In the genomic region with DNA sequence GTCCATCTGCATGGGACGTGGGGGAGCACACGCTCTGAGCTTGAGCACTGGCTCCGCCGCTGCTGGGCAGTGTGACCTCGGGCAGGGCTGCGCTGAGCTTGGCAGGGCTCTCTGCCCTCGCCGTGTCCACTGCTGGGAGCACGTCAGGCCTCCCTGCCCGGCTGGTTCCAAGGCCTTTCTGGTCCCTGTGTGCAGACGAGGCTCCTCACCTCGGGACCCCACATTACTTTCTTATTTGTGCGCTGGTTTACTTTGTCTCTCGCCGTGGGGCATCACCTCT, we compare ENCODE assay signal across 34 cellular contexts. TPM values are rescaled to one million over a fixed set of nuclear protein-coding genes. Genes with fewer than 3 reads are reported as not detected.
DNase-seq lines count a peak whose midpoint lies in the region; ATAC-seq, FAIRE-seq and TF ChIP-seq lines count a peak whose summit lies in the region.
"Had no signal": no experiment of that assay in that cellular context is flagged by ENCODE, and none has a peak within 500 bp of the region (broad histone marks: within the 10 kb centered on the region; RNA-seq: fewer than 3 reads in every experiment).

No MANE protein-coding gene starts in this region.

- no peak for TF ChIP-seq POLR2A in IMR-90 (IDR thresholded peaks at IDR 0.05; ENCODE audit: low read depth, low read length)
- TF ChIP-seq POLR2A in esophagus squamous epithelium (IDR thresholded peaks at IDR 0.05) = no peak

- no peak overlapping the region for H3K27ac Mint-ChIP-seq in glutamatergic neuron (ENCODE audit: unreplicated experiment)
- H3K27ac Mint-ChIP-seq: activated CD4-positive, alpha-beta memory T cell treated with anti-CD3 and anti-CD28 coated beads for 36 hours; natural killer cell had no signal

- H3K4me1 ChIP-seq in IMR-90 (ENCODE audit: control insufficient read depth, insufficient read depth, low read length) = peaks cover 24% of the 10 kb centered on the region
- peaks cover 89 to 96% (median 90%) of the 10 kb centered on the region in 3 donors for H3K4me1 ChIP-seq in esophagus squamous epithelium
- peaks cover 67% of the 10 kb centered on the region for H3K4me1 ChIP-seq in parathyroid adenoma

- H3K4me3 Mint-ChIP-seq in glutamatergic neuron (ENCODE audit: unreplicated experiment) = no peak overlapping the region
- H3K4me3 Mint-ChIP-seq: activated CD4-positive, alpha-beta memory T cell treated with anti-CD3 and anti-CD28 coated beads for 36 hours; natural killer cell had no signal

- WGBS in IMR-90 (ENCODE audit: extremely low coverage in 2 of 2, insufficient read length in 1 of 2), 2 experiments = 66% methylated on average over 5 of the region's 15 CpGs; no CpG with 5 or more reads in 1 of the 2 experiments
- 85 to 88% methylated on average over 7 to 12 of the region's 15 CpGs for WGBS in esophagus squamous epithelium, 2 donors

- peaks cover 2% of the 10 kb centered on the region for H3K27me3 Mint-ChIP-seq in glutamatergic neuron (ENCODE audit: unreplicated experiment)
- H3K27me3 Mint-ChIP-seq: activated CD4-positive, alpha-beta memory T cell treated with anti-CD3 and anti-CD28 coated beads for 36 hours had no signal

- ATAC-seq in IMR-90 (ENCODE audit: low read depth) = no peak
- ATAC-seq: activated CD4-positive, CD25-positive, alpha-beta regulatory T cell treated with anti-CD3 and anti-CD28 coated beads, Interleukin-2, amount 50 U/mL, for 24 hours; foreskin keratinocyte; mucosa of descending colon; natural killer cell; stimulated activated naive CD8-positive, alpha-beta T cell treated with anti-CD3 and anti-CD28 coated beads, Interleukin-15, Interleukin-2, amounts not matched to agents 100 U/mL and 50 U/mL, for 24 hours had no signal

- no peak overlapping the region for H2BK5ac ChIP-seq in IMR-90 (ENCODE audit: low read depth, low read length, poor library complexity, severe bottlenecking)

- no peak overlapping the region for H4K8ac ChIP-seq in IMR-90 (ENCODE audit: low read depth in 2 of 2, low read length in 2 of 2)

- H4K91ac ChIP-seq in IMR-90 (ENCODE audit: insufficient read depth, low read depth, low read length) = no peak overlapping the region

- H3K27me3 ChIP-seq in IMR-90 (ENCODE audit: control insufficient read depth, insufficient read depth, low read length) (no peaks in the 10 kb centered on the region), esophagus squamous epithelium (no peaks in the 10 kb centered on the region), parathyroid adenoma (ENCODE audit: control insufficient read depth, insufficient read depth, low read length) (no peaks in the 10 kb centered on the region)
- H3K27me3 ChIP-seq: esophagus muscularis mucosa, foreskin keratinocyte, MG63, ovary, thyroid gland had no signal

- peaks cover 21% of the 10 kb centered on the region for H3K9me1 ChIP-seq in IMR-90 (ENCODE audit: insufficient read depth, low read length)

- in situ Hi-C loops in IMR-90 (cut with MboI; ENCODE audit: low sequenced_read_pairs) = no loop called here

- H3K79me1 ChIP-seq in IMR-90 (ENCODE audit: low read depth in 1 of 2, low read length in 2 of 2) = peaks cover 18 to 97% of the 10 kb centered on the region in 2 experiments

- H2AFZ ChIP-seq in IMR-90 (replicated peaks; ENCODE audit: low read length, poor library complexity) = no peak overlapping the region
- H2AFZ ChIP-seq in parathyroid adenoma = no peak overlapping the region

- H3K36me3 ChIP-seq in IMR-90 (ENCODE audit: control insufficient read depth, insufficient read depth, low read length) = no peaks in the 10 kb centered on the region
- H3K36me3 ChIP-seq in esophagus squamous epithelium = no peaks in the 10 kb centered on the region
- H3K36me3 ChIP-seq in parathyroid adenoma (ENCODE audit: control insufficient read depth, insufficient read depth, low read length) = no peaks in the 10 kb centered on the region
- H3K36me3 ChIP-seq: esophagus muscularis mucosa, MG63, ovary, thyroid gland had no signal

- no peak overlapping the region for H3K56ac ChIP-seq in IMR-90 (ENCODE audit: extremely low read depth, insufficient read depth, low read length)

- peaks cover 100% of the 10 kb centered on the region for H4K20me1 ChIP-seq in IMR-90 (ENCODE audit: insufficient read depth, low read length)

- H3K4me3 ChIP-seq in IMR-90 (ENCODE audit: insufficient read depth, low read depth, low read length) (no peak overlapping the region), esophagus squamous epithelium (no peak overlapping the region), parathyroid adenoma (ENCODE audit: low read depth, low read length) (no peak overlapping the region)
- H3K4me3 ChIP-seq: esophagus muscularis mucosa, K562, MG63, mucosa of descending colon, ovary, smooth muscle cell, thyroid gland had no signal

- H3K36me3 Mint-ChIP-seq in glutamatergic neuron (ENCODE audit: unreplicated experiment) = no peaks in the 10 kb centered on the region
- H3K36me3 Mint-ChIP-seq: activated CD4-positive, alpha-beta memory T cell treated with anti-CD3 and anti-CD28 coated beads for 36 hours; natural killer cell had no signal

- DNase-seq in IMR-90 (no peak), esophagus squamous epithelium (lab: John Stamatoyannopoulos, UW) (no peak), urothelium cell line (ENCODE audit: low spot score) (no peak), glutamatergic neuron (no peak), KG1 (lab: John Stamatoyannopoulos, UW) (no peak), GM10266 (ENCODE audit: extremely low spot score) (no peak)
- DNase-seq: activated CD4-positive, alpha-beta memory T cell treated with anti-CD3 and anti-CD28 coated beads for 36 hours; activated naive CD4-positive, alpha-beta T cell treated with Interleukin-2 at 50 U/mL for 16 hours; Calu3; central memory CD4-positive, alpha-beta T cell; cortex of kidney; DND-41; foreskin keratinocyte; GF-D8; kidney glomerular epithelial cell; mammary epithelial cell; MG63; mucosa of descending colon; natural killer cell; NCI-H1105; NCI-H187 treated with DMSO at 0.1 percent for 48 hours; NCI-H510A; retina; RPMI8226; stimulated activated CD4-positive, alpha-beta T cell treated with anti-CD3 and anti-CD28 coated beads, Interleukin-1b, Interleukin-23, amount 100 ng/mL, for 48 hours; stimulated activated naive CD8-positive, alpha-beta T cell treated with anti-CD3 and anti-CD28 coated beads, Interleukin-15, Interleukin-2, amounts not matched to agents 100 U/mL and 50 U/mL, for 24 hours; thyroid gland had no signal

- TF ChIP-seq RAD21 in IMR-90 (IDR thresholded peaks at IDR 0.05; ENCODE audit: low read length) = no peak

- dilution Hi-C loops in IMR-90 (cut with HindIII; ENCODE audit: low sequenced_read_pairs, unreplicated experiment) = no loop called here

- H2BK20ac ChIP-seq in IMR-90 (ENCODE audit: low read depth, low read length) = no peak overlapping the region

- H3K4me1 Mint-ChIP-seq in glutamatergic neuron (ENCODE audit: low read depth, unreplicated experiment) = peaks cover 11% of the 10 kb centered on the region

- peak; percentile 9 for FAIRE-seq in urothelium cell line (lab: Jason Lieb, UNC)
- FAIRE-seq: TTC549 had no signal

- intact Hi-C loops in IMR-90 (cut with micrococcal nuclease) = no loop called here
- intact Hi-C loops in esophagus squamous epithelium (cut with DNase I) = no loop called here

- H3K14ac ChIP-seq in IMR-90 (replicated peaks; ENCODE audit: low read depth, low read length) = no peak overlapping the region

- H3K27ac ChIP-seq in IMR-90 (ENCODE audit: insufficient read depth, low read length) = no peak overlapping the region
- H3K27ac ChIP-seq in esophagus squamous epithelium = peak overlapping the region; percentile 5 to 96 (median 90)
- peak overlapping the region; percentile 66 for H3K27ac ChIP-seq in parathyroid adenoma
- H3K27ac ChIP-seq: foreskin keratinocyte had no signal

- H3K79me2 ChIP-seq in parathyroid adenoma = peaks cover 59% of the 10 kb centered on the region

- H3K4me2 ChIP-seq in IMR-90 (ENCODE audit: low read depth, low read length) (no peak overlapping the region), parathyroid adenoma (ENCODE audit: low read length) (peak overlapping the region; percentile 32)
- H3K4me2 ChIP-seq: smooth muscle cell had no signal

- peaks cover 5% of the 10 kb centered on the region for H3K9me3 Mint-ChIP-seq in glutamatergic neuron (ENCODE audit: unreplicated experiment)
- H3K9me3 Mint-ChIP-seq: activated CD4-positive, alpha-beta memory T cell treated with anti-CD3 and anti-CD28 coated beads for 36 hours; natural killer cell had no signal

- no peak overlapping the region for H3K4ac ChIP-seq in IMR-90 (ENCODE audit: low read depth, low read length)

- peak overlapping the region; percentile 15 for H2AK9ac ChIP-seq in IMR-90 (replicated peaks; ENCODE audit: low read depth, low read length, poor library complexity)

- BruUV-seq in IMR-90 (replicated peaks; lab: Mats Ljungman, UMichigan) = no TSS peak

- H2BK15ac ChIP-seq in IMR-90 (ENCODE audit: low read depth, low read length) = no peak overlapping the region

- H3K23ac ChIP-seq in IMR-90 (ENCODE audit: low read depth, low read length) = no peak overlapping the region

- no peak overlapping the region for H3K9ac ChIP-seq in IMR-90 (ENCODE audit: low read depth, low read length)
- H3K9ac ChIP-seq in parathyroid adenoma = no peak overlapping the region

- H3K18ac ChIP-seq in IMR-90 (ENCODE audit: low read depth, low read length) = no peak overlapping the region

- no peak for TF ChIP-seq CTCF in IMR-90 (conservative IDR thresholded peaks at IDR 0.05; ENCODE audit: low read depth, low read length)
- no peak for TF ChIP-seq CTCF in esophagus squamous epithelium (IDR thresholded peaks at IDR 0.05)
- TF ChIP-seq CTCF in parathyroid adenoma (IDR thresholded peaks at IDR 0.05) = no peak
- TF ChIP-seq CTCF in glutamatergic neuron (IDR thresholded peaks at IDR 0.05; ENCODE audit: partially characterized antibody, unreplicated experiment) = no peak
- TF ChIP-seq CTCF in GM10266 (IDR thresholded peaks at IDR 0.05; ENCODE audit: control insufficient read depth, insufficient read depth, low read depth, missing control alignments) = no peak

- H4K5ac ChIP-seq in IMR-90 (ENCODE audit: low read depth, low read length) = no peak overlapping the region

- POLR2A ChIA-PET in IMR-90 (lab: Charles Lee; ENCODE audit: unreplicated experiment) = no interaction called here

- no peak overlapping the region for H2AK5ac ChIP-seq in IMR-90 (ENCODE audit: low read depth, low read length)

- CTCF ChIA-PET in IMR-90 (lab: Yijun Ruan, JAX) = no interaction called here

- H2BK120ac ChIP-seq in IMR-90 (ENCODE audit: low read depth, low read length) = no peak overlapping the region

- H3K9me3 ChIP-seq in IMR-90 (ENCODE audit: control insufficient read depth, insufficient read depth, low read length) (no peaks in the 10 kb centered on the region), esophagus squamous epithelium (no peaks in the 10 kb centered on the region), parathyroid adenoma (ENCODE audit: control insufficient read depth, low read length) (no peaks in the 10 kb centered on the region)
- H3K9me3 ChIP-seq: esophagus muscularis mucosa, MG63, mucosa of descending colon, ovary, thyroid gland had no signal

TF ChIP-seq in IMR-90, 13 proteins besides CTCF, POLR2A, EP300 and RAD21 (continues in another document):
- TF ChIP-seq NFE2L2 (IDR thresholded peaks at IDR 0.05; ENCODE audit: low read depth, low read length) = no peak

RNA-seq across cellular contexts. Expression of gene RXRA, which starts 43.9 kb away (rescaled TPM):
- total RNA-seq in IMR-90 (2012; rRNA removed) (7.5 and 8.1 TPM in 2 replicates), esophagus squamous epithelium (10 to 100 TPM; 41.8 to 83.1 (median 50.4) TPM), glutamatergic neuron (ENCODE audit: unreplicated experiment) (20.5 TPM)
- 17.9 and 19.0 TPM in 2 replicates for polyA plus RNA-seq in IMR-90 (2012; rRNA removed)
- polyA plus RNA-seq in IMR-90 (2012; cell fraction: cytosol; rRNA removed) = 7.8 and 17.6 TPM in 2 replicates
- 11.2 and 21.7 TPM in 2 replicates for polyA plus RNA-seq in IMR-90 (2012; cell fraction: nucleus; rRNA removed; ENCODE audit: low replicate concordance)
